Comparison of ENCODE assay signal across 24 cellular contexts in genomic region chr18:24459772-24460171, GRCh38. TPM values are rescaled to one million over a fixed set of nuclear protein-coding genes. Genes with fewer than 3 reads are reported as not detected.
"Had no signal": no experiment of that assay in that cellular context is flagged by ENCODE, and none has a peak within 500 bp of the region (broad histone marks: within the 10 kb centered on the region; RNA-seq: fewer than 3 reads in every experiment).

No MANE protein-coding gene starts in this region.

- ATAC-seq: body of pancreas; foreskin keratinocyte; mucosa of descending colon; sciatic nerve; stimulated activated memory B cell treated with anti-CD40 and anti-IgM and Interleukin-4, amounts not matched to agents 10 μg/mL and 1 μg/mL and 100 μg/mL, for 72 hours; WTC11 had no signal

- H3K4me3 ChIP-seq: body of pancreas, cardiac muscle cell, lower lobe of right lung, mucosa of descending colon, stomach, suprapubic skin, tibial nerve had no signal

- H3K4me1 Mint-ChIP-seq: stimulated activated memory B cell treated with anti-CD40 and anti-IgM and Interleukin-4, amounts not matched to agents 10 μg/mL and 1 μg/mL and 100 μg/mL, for 72 hours had no signal

- H3K27me3 ChIP-seq: body of pancreas, cardiac muscle cell, foreskin keratinocyte, stomach, suprapubic skin, tibial nerve had no signal

- H3K4me3 Mint-ChIP-seq: activated naive CD4-positive, alpha-beta T cell treated with anti-CD3 and anti-CD28 coated beads for 36 hours; stimulated activated memory B cell treated with anti-CD40 and anti-IgM and Interleukin-4, amounts not matched to agents 10 μg/mL and 1 μg/mL and 100 μg/mL, for 72 hours; WTC11 had no signal

- H3K36me3 Mint-ChIP-seq: stimulated activated memory B cell treated with anti-CD40 and anti-IgM and Interleukin-4, amounts not matched to agents 10 μg/mL and 1 μg/mL and 100 μg/mL, for 72 hours had no signal

- H3K27me3 Mint-ChIP-seq: stimulated activated memory B cell treated with anti-CD40 and anti-IgM and Interleukin-4, amounts not matched to agents 10 μg/mL and 1 μg/mL and 100 μg/mL, for 72 hours had no signal

- H3K9me3 Mint-ChIP-seq: activated naive CD4-positive, alpha-beta T cell treated with anti-CD3 and anti-CD28 coated beads for 36 hours had no signal

- H3K27ac Mint-ChIP-seq: activated naive CD4-positive, alpha-beta T cell treated with anti-CD3 and anti-CD28 coated beads for 36 hours; stimulated activated memory B cell treated with anti-CD40 and anti-IgM and Interleukin-4, amounts not matched to agents 10 μg/mL and 1 μg/mL and 100 μg/mL, for 72 hours; T-helper 2 cell treated with Interferon-gamma antibody and Interleukin-4, amounts not matched to agents 5 μg/mL and 100 μg/mL, for 36 hours; WTC11 had no signal

- H3K27ac ChIP-seq: body of pancreas, cardiac muscle cell, foreskin keratinocyte, lower lobe of right lung, stomach, suprapubic skin, tibial nerve had no signal

- DNase-seq: activated CD4-positive, alpha-beta T cell treated with anti-CD3 and anti-CD28 coated beads, Interleukin-2, amount 50 U/mL, for 48 hours; activated effector memory CD4-positive, alpha-beta T cell treated with Interleukin-2 at 50 U/mL for 16 hours; activated naive CD4-positive, alpha-beta T cell treated with anti-CD3 and anti-CD28 coated beads for 36 hours; activated T-cell treated with anti-CD3 and anti-CD28 coated beads, Interleukin-2, amount 50 U/mL, for 48 hours; body of pancreas; cortex of kidney; erythroblast; foreskin keratinocyte; kidney; lower lobe of right lung; mesendoderm; mucosa of descending colon; posterior cingulate gyrus; small intestine; stimulated activated CD4-positive, alpha-beta T cell treated with anti-CD3 and anti-CD28 coated beads, Interleukin-15, amount 100 ng/mL, for 24 hours; stomach had no signal

RNA-seq across cellular contexts. Expression of gene HRH4, which starts 0.7 kb away (rescaled TPM):
- total RNA-seq: activated naive CD4-positive, alpha-beta T cell treated with anti-CD3 and anti-CD28 coated beads for 36 hours; body of pancreas; glomerular endothelial cell; kidney; WTC11 had no signal
